In the genomic region with DNA sequence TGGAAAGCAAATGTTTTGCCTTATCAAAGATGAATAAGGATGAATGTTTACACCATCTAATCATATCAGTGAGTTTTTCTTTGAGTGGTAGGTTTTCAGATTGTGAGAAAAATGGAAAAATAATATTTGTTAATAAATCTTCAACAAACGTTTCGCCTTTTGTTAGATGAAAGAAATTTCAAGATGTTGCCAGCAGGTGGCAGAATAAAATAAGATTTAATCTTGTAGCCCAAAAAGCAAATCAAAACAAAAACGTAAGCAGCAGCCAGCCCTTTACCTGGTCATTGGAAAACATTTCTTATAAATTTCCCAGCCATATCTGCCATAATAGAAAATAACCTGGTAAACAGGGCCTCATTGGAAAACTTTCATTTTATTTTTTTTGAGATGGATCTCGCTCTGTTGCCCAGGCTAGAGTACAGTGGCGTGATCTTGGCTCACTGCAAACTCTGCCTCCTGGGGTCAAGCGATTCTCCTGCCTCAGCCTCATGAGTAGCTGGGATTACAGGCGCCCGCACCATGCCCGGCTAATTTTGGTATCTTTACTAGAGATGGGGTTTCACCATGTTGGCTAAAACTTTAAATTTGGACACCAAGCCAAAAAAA, we compare ENCODE assay signal across 8 cellular contexts. TPM values are rescaled to one million over a fixed set of nuclear protein-coding genes. Genes with fewer than 3 reads are reported as not detected.
DNase-seq lines count a peak whose midpoint lies in the region; ATAC-seq and TF ChIP-seq lines count a peak whose summit lies in the region.

No MANE protein-coding gene starts in this region.

- H3K4ac ChIP-seq in mesenchymal stem cell (ENCODE audit: low read depth in 1 of 2, low read length in 2 of 2) = no peak overlapping the region

- peak; percentile 89 for TF ChIP-seq RAD21 in HCT116 (IDR thresholded peaks at IDR 0.05; ENCODE audit: low read depth)

- H2BK120ac ChIP-seq in mesenchymal stem cell (ENCODE audit: low read depth, low read length) = no peak overlapping the region

- DNase-seq in Caco-2 (peak in 1 of 2 experiments; percentile 59), HCT116 (ENCODE audit: low read depth, low spot score) (peak; percentile 47), NCI-H82 (lab: John Stamatoyannopoulos, UW) (peak; percentile 84), cerebellum (ENCODE audit: low spot score) (peak; percentile 74), mesenchymal stem cell (peak; percentile 57), ureter (ENCODE audit: low spot score) (no peak)

- H3K9me2 ChIP-seq in HCT116 (ENCODE audit: insufficient read depth) = no peaks in the 10 kb centered on the region

- H3K9me3 Mint-ChIP-seq in Caco-2 (ENCODE audit: unreplicated experiment) = no peaks in the 10 kb centered on the region

- POLR2A ChIA-PET in Caco-2 (lab: Charles Lee) (no interaction called here), HCT116 (lab: Charles Lee) (interaction anchor here (1.0 kb wide), 1 partner anchor 97 kb away, joined by 4 read pairs; the partner anchor contains the start of gene RHOF)

- no peak overlapping the region for H2BK5ac ChIP-seq in mesenchymal stem cell (ENCODE audit: low read depth, low read length, poor library complexity, severe bottlenecking)

- 44% methylated on average over 6 of the region's 9 CpGs for WGBS in mesenchymal stem cell

- no peak overlapping the region for H3K14ac ChIP-seq in mesenchymal stem cell (ENCODE audit: low read length in 2 of 2)

- no peak overlapping the region for H3K23ac ChIP-seq in mesenchymal stem cell (ENCODE audit: low read length in 2 of 2)

- no peak overlapping the region for H3K4me3 Mint-ChIP-seq in Caco-2 (ENCODE audit: unreplicated experiment)

- no peak overlapping the region for H2BK15ac ChIP-seq in mesenchymal stem cell (ENCODE audit: low read depth, poor library complexity, severe bottlenecking)

- no peaks in the 10 kb centered on the region for H3K27me3 Mint-ChIP-seq in Caco-2 (ENCODE audit: insufficient read depth, unreplicated experiment)

- no peak overlapping the region for H3K27ac Mint-ChIP-seq in Caco-2 (ENCODE audit: unreplicated experiment)

- peak overlapping the region; percentile 22 for H3K4me2 ChIP-seq in HCT116 (ENCODE audit: low read length)
- no peak overlapping the region for H3K4me2 ChIP-seq in mesenchymal stem cell (ENCODE audit: low read length, poor library complexity, severe bottlenecking)

- H4K91ac ChIP-seq in mesenchymal stem cell (ENCODE audit: low read length) = no peak overlapping the region

- H3K27ac ChIP-seq in HCT116 (ENCODE audit: low read depth, low read length) (no peak overlapping the region), mesenchymal stem cell (ENCODE audit: low read length, poor library complexity, severe bottlenecking) (no peak overlapping the region)

- H2AK5ac ChIP-seq in mesenchymal stem cell (ENCODE audit: low read length, severe bottlenecking) = no peak overlapping the region

- no peaks in the 10 kb centered on the region for H4K20me1 ChIP-seq in HCT116 (ENCODE audit: insufficient read depth)

- intact Hi-C loops in Caco-2 (cut with micrococcal nuclease; ENCODE audit: unreplicated experiment) (loop anchor here (1.0 to 5.0 kb wide), 3 partner anchors 76 to 190 kb away; partner anchors contain the start of gene PSMD9), HCT116 (cut with micrococcal nuclease) (loop anchor here (1.0 to 2.0 kb wide), 3 partner anchors 76 to 192 kb away; partner anchors contain the start of gene PSMD9)

- H3K4me1 Mint-ChIP-seq in Caco-2 (ENCODE audit: low read depth, unreplicated experiment) = no peaks in the 10 kb centered on the region

- H3K9ac ChIP-seq in HCT116 (ENCODE audit: low read length) (no peak overlapping the region), mesenchymal stem cell (ENCODE audit: low read length) (no peak overlapping the region)

- H3K27me3 ChIP-seq in Caco-2 (replicated peaks; ENCODE audit: control insufficient read depth, insufficient read depth, low read length) (no peaks in the 10 kb centered on the region), HCT116 (ENCODE audit: insufficient read depth, low read length) (no peaks in the 10 kb centered on the region), mesenchymal stem cell (ENCODE audit: control insufficient read depth in 1 of 2, insufficient read depth in 1 of 2, low read length in 2 of 2) (peaks cover 3 to 14% of the 10 kb centered on the region in 2 experiments)

- H2AFZ ChIP-seq in HCT116 (ENCODE audit: low read depth, low read length, poor library complexity, severe bottlenecking) = peak overlapping the region; percentile 91
- no peak overlapping the region for H2AFZ ChIP-seq in mesenchymal stem cell (ENCODE audit: low read depth, low read length)

- H3K9me3 ChIP-seq in Caco-2 (no peaks in the 10 kb centered on the region), HCT116 (ENCODE audit: control insufficient read depth in 1 of 2, insufficient read depth in 1 of 2, low read depth in 1 of 2, low read length in 2 of 2) (no peaks in the 10 kb centered on the region), mesenchymal stem cell (ENCODE audit: control insufficient read depth, low read length) (no peaks in the 10 kb centered on the region)

- TF ChIP-seq CTCF in Caco-2 (IDR thresholded peaks at IDR 0.05; ENCODE audit: insufficient read depth in 1 of 2, low read depth in 1 of 2, low read length in 1 of 2, severe bottlenecking in 1 of 2, unreplicated experiment in 1 of 2) (peak; percentile 33 to 52), HCT116 (IDR thresholded peaks at IDR 0.05 in 2 of 3, conservative IDR thresholded peaks at IDR 0.05 in 1 of 3; ENCODE audit: borderline replicate concordance in 1 of 3, insufficient read depth in 1 of 3, low read depth in 2 of 3, low read length in 2 of 3) (peak; percentile 23 to 96 (median 60); a peak in 5 of 6 replicates)

- no peak for TF ChIP-seq POLR2A in HCT116 (IDR thresholded peaks at IDR 0.05; ENCODE audit: borderline replicate concordance, extremely low read depth, insufficient read depth, insufficient read length)

- H3K4me1 ChIP-seq in Caco-2 (no peaks in the 10 kb centered on the region), HCT116 (ENCODE audit: control insufficient read depth in 1 of 2, insufficient read depth in 2 of 2, low read length in 2 of 2) (peaks cover 0 to 7% of the 10 kb centered on the region in 2 experiments; a peak in 2 of 4 replicates), mesenchymal stem cell (ENCODE audit: control insufficient read depth, insufficient read depth, low read depth, low read length) (no peaks in the 10 kb centered on the region)

- no peaks in the 10 kb centered on the region for H3K79me2 ChIP-seq in HCT116 (ENCODE audit: insufficient read depth, low read length)

- H3K79me1 ChIP-seq in mesenchymal stem cell (replicated peaks; ENCODE audit: low read length, poor library complexity, severe bottlenecking) = no peaks in the 10 kb centered on the region

- H3K36me3 Mint-ChIP-seq in Caco-2 (ENCODE audit: insufficient read depth, unreplicated experiment) = no peaks in the 10 kb centered on the region

- H3K18ac ChIP-seq in mesenchymal stem cell (ENCODE audit: low read depth in 1 of 2, low read length in 2 of 2) = no peak overlapping the region

- ATAC-seq in HCT116 = peak; percentile 59
- ATAC-seq in HG02678 (IDR thresholded peaks at IDR 0.05; ENCODE audit: unreplicated experiment) = no peak
- no peak for ATAC-seq in GM21381 (IDR thresholded peaks at IDR 0.05; ENCODE audit: unreplicated experiment)

- CTCF ChIA-PET in Caco-2 (lab: Charles Lee) = interaction anchor here (0.6 to 1.0 kb wide), 4 partner anchors 11 to 669 kb away, joined by 3 to 5 read pairs (median 3); no protein-coding TSS in a partner anchor
- CTCF ChIA-PET in HCT116 (lab: Charles Lee) = interaction anchor here (0.8 to 3.8 kb wide), 3 partner anchors 76 to 99 kb away, joined by 3 to 17 read pairs (median 14); partner anchors contain the start of gene RHOF

- H3K36me3 ChIP-seq in Caco-2 (ENCODE audit: control insufficient read depth, insufficient read depth, low read length) = no peaks in the 10 kb centered on the region
- H3K36me3 ChIP-seq in HCT116 (ENCODE audit: control insufficient read depth in 1 of 2, insufficient read depth in 2 of 2, low read length in 2 of 2) = no peaks in the 10 kb centered on the region
- no peaks in the 10 kb centered on the region for H3K36me3 ChIP-seq in mesenchymal stem cell (ENCODE audit: control insufficient read depth in 1 of 2, insufficient read depth in 2 of 2, low read depth in 1 of 2, low read length in 2 of 2)

- no peak overlapping the region for H4K8ac ChIP-seq in mesenchymal stem cell (ENCODE audit: low read length)

- H3K4me3 ChIP-seq in Caco-2 (ENCODE audit: low read depth, low read length) (no peak overlapping the region), HCT116 (replicated peaks in 1 of 2; ENCODE audit: low read depth in 1 of 2, low read length in 2 of 2) (no peak overlapping the region), mesenchymal stem cell (ENCODE audit: insufficient read depth in 1 of 2, low read depth in 1 of 2, low read length in 2 of 2) (no peak overlapping the region)

- H2BK12ac ChIP-seq in mesenchymal stem cell (ENCODE audit: low read length in 2 of 2) = no peak overlapping the region

- BruUV-seq in Caco-2 (replicated peaks; lab: Mats Ljungman, UMichigan) = no TSS peak
- BruUV-seq in HCT116 (replicated peaks; lab: Mats Ljungman, UMichigan) = no TSS peak

- RAD21 ChIA-PET in HCT116 (lab: Charles Lee; ENCODE audit: low non-redundant PET in 1 of 2, low total read pairs in 2 of 2, uncharacterized antibody in 2 of 2, unreplicated experiment in 2 of 2) = interaction anchor here in 1 of 2 experiments (0.9 kb wide), 1 partner anchor 76 kb away, joined by 3 read pairs; no protein-coding TSS in a partner anchor

TF ChIP-seq in HCT116, 20 proteins besides CTCF, POLR2A, EP300 and RAD21 (continues in another document):
- TF ChIP-seq JUND (IDR thresholded peaks at IDR 0.05) (no peak), ELF1 (IDR thresholded peaks at IDR 0.05; ENCODE audit: borderline replicate concordance, low read depth) (no peak), POLR2AphosphoS5 (IDR thresholded peaks at IDR 0.05; ENCODE audit: low read depth, low read length) (no peak), CBX3 (IDR thresholded peaks at IDR 0.05; ENCODE audit: low read depth) (no peak), CEBPB (IDR thresholded peaks at IDR 0.05; ENCODE audit: low read depth) (no peak)

RNA-seq across cellular contexts. Expression of gene TMEM120B, which starts 15.4 kb away (rescaled TPM):
- total RNA-seq in Caco-2 (2022) (15.5 and 15.9 TPM in 2 replicates), HCT116 (2021; ENCODE audit: unreplicated experiment) (20.5 TPM), cerebellum (13.8 TPM), ureter (16.7 TPM)
- polyA plus RNA-seq in HCT116 (2012) = 12.0 and 12.5 TPM in 2 replicates
- 13.2 TPM for polyA plus RNA-seq in mesenchymal stem cell (2013, experiment 1 of 2)
- 13.3 TPM for polyA plus RNA-seq in mesenchymal stem cell (2013, experiment 2 of 2)

RNA-seq across cellular contexts. Expression of gene MORN3, which starts 27.7 kb away (rescaled TPM):
- total RNA-seq in Caco-2 (2022) (21.8 and 36.5 TPM in 2 replicates), HCT116 (2021; ENCODE audit: unreplicated experiment) (0.34 TPM), cerebellum (1.6 TPM), ureter (1.8 TPM)
- polyA plus RNA-seq in HCT116 (2012) = 0.49 and 0.70 TPM in 2 replicates
- polyA plus RNA-seq in mesenchymal stem cell (2013, experiment 1 of 2) = 0.35 TPM
- polyA plus RNA-seq in mesenchymal stem cell (2013, experiment 2 of 2) = 0.44 TPM
